In the genomic region with DNA sequence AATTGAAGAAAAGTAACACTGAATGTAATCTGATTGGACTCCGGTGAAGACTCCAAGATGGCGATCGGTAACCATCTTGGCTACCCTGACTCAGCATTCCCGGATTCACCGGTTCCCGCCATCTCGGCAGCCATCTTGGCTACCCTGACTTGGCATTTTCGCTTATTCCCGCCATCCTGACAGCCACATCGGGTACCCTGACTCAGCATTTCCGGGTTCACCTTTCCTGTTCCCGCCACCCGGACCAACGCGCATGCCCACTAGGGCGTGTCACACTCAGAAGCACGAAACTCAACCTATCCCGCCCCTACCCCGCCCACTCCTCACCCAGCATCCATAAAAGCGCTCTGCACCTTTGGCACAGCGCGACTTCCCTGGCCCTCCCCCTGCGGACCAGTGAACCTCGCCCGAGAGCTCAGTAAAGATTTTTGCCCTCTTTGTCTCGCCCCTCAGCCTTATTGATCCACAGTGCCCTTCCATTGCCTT, we compare ENCODE assay signal across 7 cellular contexts.
A peak's percentile ranks its signal among the peaks of the same experiment; 100 is the strongest.
DNase-seq lines count a peak whose midpoint lies in the region; ATAC-seq and TF ChIP-seq lines count a peak whose summit lies in the region.

No MANE protein-coding gene starts in this region.

- peaks cover 44% of the 10 kb centered on the region for H3K4me1 Mint-ChIP-seq in T-helper 1 cell treated with Interleukin-12 subunit alpha and Interleukin-12 subunit beta and Interleukin-4 antibody, amounts not matched to agents 30 μg/mL and 1 μg/mL, for 36 hours (ENCODE audit: low read depth)

- DNase-seq in brain pericyte (ENCODE audit: low read depth, low spot score) (peak; percentile 58), islet precursor cell (peak; percentile 62), AG08395 (ENCODE audit: low spot score) (no peak), GM10266 (ENCODE audit: extremely low spot score) (no peak)
- DNase-seq in stimulated activated CD4-positive, alpha-beta T cell treated with anti-CD3 and anti-CD28 coated beads, Interleukin-4, amount 100 ng/mL, for 1 hour, result peak; percentile 24

- no peak for ATAC-seq in HG03108 (IDR thresholded peaks at IDR 0.05; ENCODE audit: unreplicated experiment)

- H3K27me3 Mint-ChIP-seq in T-helper 1 cell treated with Interleukin-12 subunit alpha and Interleukin-12 subunit beta and Interleukin-4 antibody, amounts not matched to agents 30 μg/mL and 1 μg/mL, for 36 hours (ENCODE audit: low read depth), result no peaks in the 10 kb centered on the region

- peaks cover 39% of the 10 kb centered on the region for H3K36me3 Mint-ChIP-seq in T-helper 1 cell treated with Interleukin-12 subunit alpha and Interleukin-12 subunit beta and Interleukin-4 antibody, amounts not matched to agents 30 μg/mL and 1 μg/mL, for 36 hours (ENCODE audit: low read depth)

- H3K9me3 Mint-ChIP-seq in T-helper 1 cell treated with Interleukin-12 subunit alpha and Interleukin-12 subunit beta and Interleukin-4 antibody, amounts not matched to agents 30 μg/mL and 1 μg/mL, for 36 hours, result peaks cover 4% of the 10 kb centered on the region

- H3K27ac Mint-ChIP-seq in T-helper 1 cell treated with Interleukin-12 subunit alpha and Interleukin-12 subunit beta and Interleukin-4 antibody, amounts not matched to agents 30 μg/mL and 1 μg/mL, for 36 hours, result peak overlapping the region; percentile 65

- TF ChIP-seq CTCF in GM10266 (IDR thresholded peaks at IDR 0.05; ENCODE audit: control insufficient read depth, insufficient read depth, low read depth, missing control alignments), result no peak

- peak overlapping the region; percentile 47 for H3K4me3 Mint-ChIP-seq in T-helper 1 cell treated with Interleukin-12 subunit alpha and Interleukin-12 subunit beta and Interleukin-4 antibody, amounts not matched to agents 30 μg/mL and 1 μg/mL, for 36 hours

Comparison
In these comparisons a context has a peak if more than half of its experiments do, and no peak if none do; other contexts are left out.
1. DNase-seq: peak in brain pericyte (single experiment), islet precursor cell (single experiment) and stimulated activated CD4-positive, alpha-beta T cell treated with anti-CD3 and anti-CD28 coated beads, Interleukin-4, amount 100 ng/mL, for 1 hour (single experiment); none in AG08395 (single experiment) and GM10266 (single experiment).